In the genomic region with DNA sequence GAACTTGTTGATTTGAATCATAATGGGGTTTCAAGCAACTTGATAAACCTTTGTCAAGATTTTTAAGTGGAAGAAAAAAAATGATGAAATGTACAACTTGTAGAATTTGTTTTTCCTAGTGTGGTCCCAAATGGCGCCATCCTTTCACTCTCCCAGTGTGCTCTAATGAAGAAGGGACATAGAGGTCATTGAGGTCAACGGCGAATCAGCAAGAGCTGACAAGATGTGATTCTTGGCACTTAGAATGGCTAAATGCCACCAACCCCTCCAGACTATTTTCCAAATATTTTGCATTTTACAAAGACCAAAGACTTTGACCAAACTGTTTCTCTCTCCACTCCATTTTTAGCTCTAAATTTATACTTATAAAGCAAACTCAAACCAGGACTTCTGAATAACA, we compare ENCODE assay signal across 19 cellular contexts.
"Had no signal": no experiment of that assay in that cellular context is flagged by ENCODE, and none has a peak within 500 bp of the region (broad histone marks: within the 10 kb centered on the region; RNA-seq: fewer than 3 reads in every experiment).

No MANE protein-coding gene starts in this region.

- H3K4me1 ChIP-seq: breast epithelium, pancreas, sigmoid colon had no signal

- H3K4me2 ChIP-seq: hepatocyte had no signal

- H3K79me2 ChIP-seq: hepatocyte had no signal

- DNase-seq: activated CD4-positive, alpha-beta T cell treated with anti-CD3 and anti-CD28 coated beads, Interleukin-2, amount 10 ng/mL, durations not matched to agents 7 days and 5 days; activated CD8-positive, alpha-beta memory T cell treated with anti-CD3 and anti-CD28 coated beads, Interleukin-2, amount 50 U/mL, for 4 hours; activated naive CD4-positive, alpha-beta T cell treated with anti-CD3 and anti-CD28 coated beads for 36 hours; activated naive CD8-positive, alpha-beta T cell treated with anti-CD3 and anti-CD28 coated beads, Interleukin-2, amount 50 U/mL, for 24 hours; activated T-cell treated with anti-CD3 and anti-CD28 coated beads, Interleukin-2, amount 50 U/mL, for 4 hours; aorta; cerebellar nuclear complex; cortex of kidney; naive B cell; pancreas; sigmoid colon; stimulated activated naive CD4-positive, alpha-beta T cell; T-helper 1 cell; T-helper 9 cell had no signal

- H3K27me3 ChIP-seq: breast epithelium, hepatocyte, pancreas, sigmoid colon, tibial nerve had no signal

- H3K36me3 ChIP-seq: breast epithelium, pancreas, sigmoid colon, tibial nerve had no signal

- H3K27ac ChIP-seq: breast epithelium, hepatocyte, pancreas, sigmoid colon had no signal

- H3K4me3 ChIP-seq: breast epithelium, hepatocyte, pancreas, sigmoid colon, tibial nerve had no signal

- FAIRE-seq: pancreas, urothelium cell line had no signal

- H2AFZ ChIP-seq: hepatocyte had no signal

- ATAC-seq: activated CD4-positive, CD25-positive, alpha-beta regulatory T cell treated with anti-CD3 and anti-CD28 coated beads, Interleukin-2, amount 50 U/mL, for 24 hours; activated naive CD8-positive, alpha-beta T cell treated with anti-CD3 and anti-CD28 coated beads, Interleukin-2, amount 50 U/mL, for 24 hours; activated T-cell treated with anti-CD3 and anti-CD28 coated beads, Interleukin-2, amount 50 U/mL, for 4 hours; pancreas had no signal

- H3K9me3 ChIP-seq: breast epithelium, pancreas, sigmoid colon, tibial nerve had no signal
